In genomic region chr20:37346526-37347346, GRCh38 we compare ENCODE assay signal across 8 cellular contexts. TPM values are rescaled to one million over a fixed set of nuclear protein-coding genes. Genes with fewer than 3 reads are reported as not detected.
A peak's percentile ranks its signal among the peaks of the same experiment; 100 is the strongest.
DNase-seq lines count a peak whose midpoint lies in the region; ATAC-seq and TF ChIP-seq lines count a peak whose summit lies in the region.

No MANE protein-coding gene starts in this region.

- ATAC-seq in CD8-positive, alpha-beta T cell, result no peak
- ATAC-seq in GM18505 (IDR thresholded peaks at IDR 0.05; ENCODE audit: unreplicated experiment) (no peak), HG03520 (IDR thresholded peaks at IDR 0.05; ENCODE audit: unreplicated experiment) (no peak)

- H3K36me3 ChIP-seq in CD8-positive, alpha-beta T cell (ENCODE audit: insufficient read depth, low read length), result no peaks in the 10 kb centered on the region
- H3K36me3 ChIP-seq in PC-9 (ENCODE audit: low read depth) (no peaks in the 10 kb centered on the region), fibroblast of lung (ENCODE audit: control insufficient read depth, insufficient read depth, low read length) (peaks cover 2% of the 10 kb centered on the region)

- H3K9me2 ChIP-seq in PC-9 (ENCODE audit: insufficient read depth), result no peaks in the 10 kb centered on the region

- peak overlapping the region; percentile 19 for H3K4me2 ChIP-seq in PC-9
- peak overlapping the region; percentile 87 for H3K4me2 ChIP-seq in fibroblast of lung (ENCODE audit: extremely low read depth, insufficient read depth, low read length)

- POLR2A ChIA-PET in CD8-positive, alpha-beta T cell (lab: Charles Lee), result no interaction called here
- POLR2A ChIA-PET in PC-9 (lab: Charles Lee; ENCODE audit: unreplicated experiment) (interaction anchor here (0.6 kb wide), 1 partner anchor 57 kb away, joined by 6 read pairs; no protein-coding TSS in a partner anchor), HEK293T (lab: Yijun Ruan, JAX) (no interaction called here)

- peaks cover 11% of the 10 kb centered on the region for H3K4me1 Mint-ChIP-seq in CD8-positive, alpha-beta T cell (ENCODE audit: low read depth)
- peaks cover 14% of the 10 kb centered on the region for H3K4me1 Mint-ChIP-seq in osteocyte (ENCODE audit: unreplicated experiment)

- peaks cover 10% of the 10 kb centered on the region for H3K4me1 ChIP-seq in CD8-positive, alpha-beta T cell (ENCODE audit: insufficient read depth, low read length)
- H3K4me1 ChIP-seq in PC-9 (replicated peaks; ENCODE audit: insufficient read depth) (peaks cover 26% of the 10 kb centered on the region), fibroblast of lung (ENCODE audit: control insufficient read depth, extremely low read depth, insufficient read depth, low read length) (peaks cover 5% of the 10 kb centered on the region)

- H3K9ac ChIP-seq in fibroblast of lung (ENCODE audit: insufficient read depth, low read length), result peak overlapping the region; percentile 67

- H3F3A ChIP-seq in PC-9 (ENCODE audit: insufficient read depth, low read depth), result peaks cover 39% of the 10 kb centered on the region; the same call in 1 of the 2 replicates

- H3K79me2 ChIP-seq in PC-9 (ENCODE audit: low read depth) (0 out of 2 replicates have a peak, but pooled peaks cover 5% of the 10 kb centered on the region), fibroblast of lung (ENCODE audit: control insufficient read depth, insufficient read depth, low read length) (peaks cover 21% of the 10 kb centered on the region)

- CTCF ChIA-PET in CD8-positive, alpha-beta T cell (lab: Charles Lee), result no interaction called here
- CTCF ChIA-PET in PC-9 (lab: Charles Lee), result no interaction called here
- CTCF ChIA-PET in HEK293T (lab: Yijun Ruan, JAX), result no interaction called here

- no TSS peak for BruUV-seq in PC-9 (replicated peaks; lab: Mats Ljungman, UMichigan)

- no peak overlapping the region for H3K27ac ChIP-seq in CD8-positive, alpha-beta T cell (ENCODE audit: low read depth, low read length)
- H3K27ac ChIP-seq in PC-9, result no peak overlapping the region
- no peak overlapping the region for H3K27ac ChIP-seq in fibroblast of lung (ENCODE audit: insufficient read depth, low read length)

- no peaks in the 10 kb centered on the region for H3K9me3 ChIP-seq in CD8-positive, alpha-beta T cell (ENCODE audit: low read length)
- H3K9me3 ChIP-seq in PC-9 (ENCODE audit: insufficient read depth, low read depth) (no peaks in the 10 kb centered on the region), fibroblast of lung (ENCODE audit: control insufficient read depth, insufficient read depth, low read depth, low read length) (no peaks in the 10 kb centered on the region)

- TF ChIP-seq CTCF in CD8-positive, alpha-beta T cell (IDR thresholded peaks at IDR 0.05), result no peak
- TF ChIP-seq CTCF in PC-9 (conservative IDR thresholded peaks at IDR 0.05) (no peak), fibroblast of lung (conservative IDR thresholded peaks at IDR 0.05 in 1 of 2, IDR thresholded peaks at IDR 0.05 in 1 of 2; ENCODE audit: low read depth in 1 of 2, low read length in 2 of 2) (no peak), osteocyte (IDR thresholded peaks at IDR 0.05) (no peak)

- H4K20me1 ChIP-seq in PC-9 (ENCODE audit: insufficient read depth) (no peaks in the 10 kb centered on the region), fibroblast of lung (ENCODE audit: control insufficient read depth, extremely low read depth, insufficient read depth, low read length) (no peaks in the 10 kb centered on the region)

- no peaks in the 10 kb centered on the region for H3K36me3 Mint-ChIP-seq in CD8-positive, alpha-beta T cell
- H3K36me3 Mint-ChIP-seq in osteocyte (ENCODE audit: unreplicated experiment), result peaks cover 12% of the 10 kb centered on the region

- H3K27ac Mint-ChIP-seq in CD8-positive, alpha-beta T cell, result no peak overlapping the region
- peak overlapping the region; percentile 18 for H3K27ac Mint-ChIP-seq in osteocyte (ENCODE audit: unreplicated experiment)

- intact Hi-C loops in CD8-positive, alpha-beta T cell (cut with DNase I, micrococcal nuclease), result no loop called here
- intact Hi-C loops in PC-9 (cut with micrococcal nuclease; ENCODE audit: unreplicated experiment), result loop anchor here (2.0 kb wide), 1 partner anchor 52 kb away; no protein-coding TSS in a partner anchor

- no peaks in the 10 kb centered on the region for H3K27me3 ChIP-seq in CD8-positive, alpha-beta T cell (ENCODE audit: insufficient read depth, low read length)
- H3K27me3 ChIP-seq in PC-9 (ENCODE audit: insufficient read depth, low read depth) (no peaks in the 10 kb centered on the region), fibroblast of lung (ENCODE audit: control insufficient read depth, insufficient read depth, low read length) (no peaks in the 10 kb centered on the region)

- no peak overlapping the region for H2AFZ ChIP-seq in PC-9
- no peak overlapping the region for H2AFZ ChIP-seq in fibroblast of lung (ENCODE audit: low read length)

- H3K9me3 Mint-ChIP-seq in CD8-positive, alpha-beta T cell, result no peaks in the 10 kb centered on the region
- H3K9me3 Mint-ChIP-seq in osteocyte (ENCODE audit: unreplicated experiment), result no peaks in the 10 kb centered on the region

- peak overlapping the region; percentile 60 for H3K4me3 Mint-ChIP-seq in CD8-positive, alpha-beta T cell
- H3K4me3 Mint-ChIP-seq in osteocyte (ENCODE audit: unreplicated experiment), result peak overlapping the region; percentile 60

- no peak for DNase-seq in CD8-positive, alpha-beta T cell
- DNase-seq in PC-9 (no peak), fibroblast of lung (ENCODE audit: low read depth in 2 of 2) (no peak), osteocyte (ENCODE audit: extremely low spot score, unreplicated experiment) (no peak), SIG-M5 (lab: John Stamatoyannopoulos, UW) (no peak), HEK293T (ENCODE audit: extremely low spot score) (no peak)

- H3K4me3 ChIP-seq in CD8-positive, alpha-beta T cell (ENCODE audit: low read depth, low read length), result no peak overlapping the region
- H3K4me3 ChIP-seq in PC-9 (peak overlapping the region; percentile 76; the same call in 1 of the 2 replicates), fibroblast of lung (replicated peaks in 1 of 4; ENCODE audit: control extremely low read depth in 1 of 4, insufficient read depth in 1 of 4, low read depth in 3 of 4, low read length in 4 of 4) (peak overlapping the region; percentile 49 to 67 (median 56))

- TF ChIP-seq POLR2A in GM18505 (IDR thresholded peaks at IDR 0.05; ENCODE audit: borderline replicate concordance, extremely low read depth, insufficient read depth, insufficient read length), result no peak

- H3K27me3 Mint-ChIP-seq in CD8-positive, alpha-beta T cell (ENCODE audit: low read depth), result no peaks in the 10 kb centered on the region
- H3K27me3 Mint-ChIP-seq in osteocyte (ENCODE audit: unreplicated experiment), result no peaks in the 10 kb centered on the region

TF ChIP-seq in HEK293T, 16 proteins besides CTCF, POLR2A, EP300 and RAD21:
- TF ChIP-seq PKNOX1 (IDR thresholded peaks at IDR 0.05), result no peak
- TF ChIP-seq NFRKB (IDR thresholded peaks at IDR 0.05), result no peak
- no peak for TF ChIP-seq SP1 (IDR thresholded peaks at IDR 0.05)
- no peak for TF ChIP-seq FOXK2 (IDR thresholded peaks at IDR 0.05)
- no peak for TF ChIP-seq TARDBP (IDR thresholded peaks at IDR 0.05)

RNA-seq across cellular contexts. Expression of gene SRC, which starts 0.8 kb away (rescaled TPM):
- total RNA-seq in CD8-positive, alpha-beta T cell, result 1 to 10 TPM in 1 of 2 experiments, under 1 TPM in 1; 0.84 to 2.3 TPM
- total RNA-seq in PC-9 (2021) (56.8 and 58.4 TPM in 2 replicates), fibroblast of lung (12.3 and 20.3 TPM in 2 replicates), osteocyte (30.1 and 32.5 TPM in 2 replicates)
- 17.8 and 18.6 TPM in 2 replicates for polyA plus RNA-seq in fibroblast of lung
- polyA plus RNA-seq in fibroblast of lung (2012), result 17.6 and 20.6 TPM in 2 replicates
- polyA minus RNA-seq in fibroblast of lung (ENCODE audit: low replicate concordance), result 75.3 and 83.3 TPM in 2 replicates

RNA-seq across cellular contexts. Expression of gene MANBAL, which starts 57.3 kb away (rescaled TPM):
- total RNA-seq in CD8-positive, alpha-beta T cell, result 1 to 10 TPM; 4.0 to 6.3 TPM
- 44.6 and 65.7 TPM in 2 replicates for total RNA-seq in PC-9 (2021)
- 14.4 and 25.8 TPM in 2 replicates for total RNA-seq in fibroblast of lung
- polyA plus RNA-seq in fibroblast of lung, result 99.9 and 105 TPM in 2 replicates
- 78.4 and 81.3 TPM in 2 replicates for polyA plus RNA-seq in fibroblast of lung (2012)
- 63.6 and 78.5 TPM in 2 replicates for polyA minus RNA-seq in fibroblast of lung (ENCODE audit: low replicate concordance)
- 45.5 and 45.8 TPM in 2 replicates for total RNA-seq in osteocyte
